ENCODE assay signal across 8 cellular contexts in genomic region chrX:74535211-74535621, GRCh38.
DNase-seq lines count a peak whose midpoint lies in the region; ATAC-seq and TF ChIP-seq lines count a peak whose summit lies in the region.

No MANE protein-coding gene starts in this region.

- H3K36me3 ChIP-seq in Caco-2 (ENCODE audit: control insufficient read depth, insufficient read depth, low read length) = no peaks in the 10 kb centered on the region

- no peaks in the 10 kb centered on the region for H3K4me1 Mint-ChIP-seq in Caco-2 (ENCODE audit: low read depth, unreplicated experiment)

- ATAC-seq in GM21367 (IDR thresholded peaks at IDR 0.05; ENCODE audit: unreplicated experiment) = peak; percentile 30
- peak; percentile 12 to 14 for ATAC-seq in left cardiac atrium

- TF ChIP-seq CTCF in Caco-2 (IDR thresholded peaks at IDR 0.05; ENCODE audit: insufficient read depth in 1 of 2, low read depth in 1 of 2, low read length in 1 of 2, severe bottlenecking in 1 of 2, unreplicated experiment in 1 of 2) = no peak

- no peaks in the 10 kb centered on the region for H3K27me3 ChIP-seq in Caco-2 (replicated peaks; ENCODE audit: control insufficient read depth, insufficient read depth, low read length)

- DNase-seq in Caco-2 (no peak), NCI-H2171 treated with DMSO at 0.1 percent for 48 hours (lab: John Stamatoyannopoulos, UW) (peak; percentile 61), amygdala (lab: John Stamatoyannopoulos, UW) (peak in 33 of 56 donors; percentile 0 to 56 (median 9)), left cardiac atrium (no peak), pons (ENCODE audit: low spot score) (peak; percentile 68)
- no peak for DNase-seq in stimulated activated CD4-positive, alpha-beta T cell treated with anti-CD3 and anti-CD28 coated beads, Interleukin-4, amount 100 ng/mL, for 1 hour
- DNase-seq in activated CD4-positive, alpha-beta T cell treated with anti-CD3 and anti-CD28 coated beads for 48 hours = no peak

- no peaks in the 10 kb centered on the region for H3K4me1 ChIP-seq in Caco-2

- CTCF ChIA-PET in Caco-2 (lab: Charles Lee) = no interaction called here

- peak overlapping the region; percentile 42 for H3K4me3 ChIP-seq in Caco-2 (ENCODE audit: low read depth, low read length)

- H3K4me3 Mint-ChIP-seq in Caco-2 (ENCODE audit: unreplicated experiment) = peak overlapping the region; percentile 73

- no peaks in the 10 kb centered on the region for H3K9me3 ChIP-seq in Caco-2

- BruUV-seq in Caco-2 (replicated peaks; lab: Mats Ljungman, UMichigan) = no TSS peak

- no peaks in the 10 kb centered on the region for H3K9me3 Mint-ChIP-seq in Caco-2 (ENCODE audit: unreplicated experiment)

- no peaks in the 10 kb centered on the region for H3K36me3 Mint-ChIP-seq in Caco-2 (ENCODE audit: insufficient read depth, unreplicated experiment)

- no peak overlapping the region for H3K27ac Mint-ChIP-seq in Caco-2 (ENCODE audit: unreplicated experiment)

- POLR2A ChIA-PET in Caco-2 (lab: Charles Lee) = no interaction called here

- intact Hi-C loops in Caco-2 (cut with micrococcal nuclease; ENCODE audit: unreplicated experiment) (loop anchor here (5.0 kb wide), 1 partner anchor 153 kb away; no protein-coding TSS in a partner anchor), left cardiac atrium (cut with DNase I) (loop anchor here (5.0 to 10.0 kb wide), 2 partner anchors 113 to 150 kb away; partner anchors contain the start of gene SLC16A2 (in 1 of the 2))

- H3K27me3 Mint-ChIP-seq in Caco-2 (ENCODE audit: insufficient read depth, unreplicated experiment) = peaks cover 2% of the 10 kb centered on the region

Comparison
In these comparisons a context has a peak if more than half of its experiments do, and no peak if none do; other contexts are left out.
1. DNase-seq: peak in NCI-H2171 treated with DMSO at 0.1 percent for 48 hours (single experiment), amygdala (33 of 56) and pons (single experiment); none in Caco-2 (0 of 2), left cardiac atrium (single experiment), stimulated activated CD4-positive, alpha-beta T cell treated with anti-CD3 and anti-CD28 coated beads, Interleukin-4, amount 100 ng/mL, for 1 hour (single experiment) and activated CD4-positive, alpha-beta T cell treated with anti-CD3 and anti-CD28 coated beads for 48 hours (single experiment).